Comparison of ENCODE assay signal across 8 cellular contexts in the genomic region with DNA sequence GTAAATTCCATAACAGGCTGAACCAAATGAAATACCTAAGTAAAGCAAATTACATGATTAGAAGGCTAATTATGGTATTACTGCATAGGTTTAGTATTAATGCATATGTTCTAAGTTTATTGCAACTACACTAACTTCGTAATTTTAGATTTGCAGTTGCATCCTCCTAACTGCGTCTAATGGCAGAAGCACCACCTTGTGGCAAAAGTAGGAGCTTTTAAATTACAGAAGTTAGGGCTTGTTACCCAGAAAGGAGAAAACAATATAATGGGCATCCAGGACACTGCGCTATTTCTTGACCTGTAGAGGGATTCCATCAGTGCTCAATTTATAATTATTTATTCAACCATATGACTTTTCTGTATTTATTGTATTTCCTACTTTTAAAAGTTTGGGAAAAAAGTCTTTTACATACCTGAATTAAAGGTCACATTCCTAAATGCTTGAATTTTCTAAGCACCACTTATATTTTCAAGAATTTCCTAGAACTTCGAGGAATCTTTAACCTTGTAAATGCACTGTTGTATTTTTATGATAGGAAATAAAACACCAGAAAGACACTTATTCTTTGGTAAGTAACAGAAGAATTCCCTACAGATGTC. TPM values are rescaled to one million over a fixed set of nuclear protein-coding genes. Genes with fewer than 3 reads are reported as not detected.
A peak's percentile ranks its signal among the peaks of the same experiment; 100 is the strongest.
DNase-seq lines count a peak whose midpoint lies in the region; ATAC-seq, FAIRE-seq and TF ChIP-seq lines count a peak whose summit lies in the region.

No MANE protein-coding gene starts in this region.

- ATAC-seq in GM19035 (IDR thresholded peaks at IDR 0.05; ENCODE audit: unreplicated experiment) (no peak), HG03457 (IDR thresholded peaks at IDR 0.05; ENCODE audit: unreplicated experiment) (no peak), HG03442 (IDR thresholded peaks at IDR 0.05; ENCODE audit: unreplicated experiment) (no peak)

- H3K4me1 ChIP-seq in A673 (ENCODE audit: insufficient read depth, low read length, poor library complexity, severe bottlenecking) = no peaks in the 10 kb centered on the region
- no peaks in the 10 kb centered on the region for H3K4me1 ChIP-seq in kidney (ENCODE audit: control insufficient read depth in 1 of 2, insufficient read depth in 1 of 2, low read depth in 1 of 2, low read length in 2 of 2)

- H3K36me3 ChIP-seq in A673 (ENCODE audit: insufficient read depth, low read length, poor library complexity, severe bottlenecking) (no peaks in the 10 kb centered on the region), WERI-Rb-1 (peaks cover 5% of the 10 kb centered on the region; the same call in 1 of the 2 replicates), kidney (ENCODE audit: control insufficient read depth in 1 of 2, insufficient read depth in 2 of 2, low read length in 2 of 2) (no peaks in the 10 kb centered on the region)

- no peaks in the 10 kb centered on the region for H3K9me3 ChIP-seq in A673 (ENCODE audit: low read depth, low read length, poor library complexity, severe bottlenecking)
- H3K9me3 ChIP-seq in WERI-Rb-1 (ENCODE audit: severe bottlenecking) = no peaks in the 10 kb centered on the region
- H3K9me3 ChIP-seq in kidney (ENCODE audit: control insufficient read depth in 1 of 2, low read length in 2 of 2) = no peaks in the 10 kb centered on the region

- TF ChIP-seq CTCF in A673 (conservative IDR thresholded peaks at IDR 0.05; ENCODE audit: low read depth, low read length) (peak; percentile 75), WERI-Rb-1 (IDR thresholded peaks at IDR 0.05; ENCODE audit: low read depth, low read length) (0 out of 2 replicates have a peak, but pooled peaks have one; percentile 29), kidney (IDR thresholded peaks at IDR 0.05; ENCODE audit: borderline replicate concordance, extremely low read depth, insufficient read depth) (peak; percentile 52)

- H3K27ac ChIP-seq in A673 (ENCODE audit: low read depth, low read length, poor library complexity, severe bottlenecking) = no peak overlapping the region
- H3K27ac ChIP-seq in WERI-Rb-1 = no peak overlapping the region
- H3K27ac ChIP-seq in kidney (ENCODE audit: low read depth in 2 of 2, low read length in 2 of 2) = no peak overlapping the region

- DNase-seq in A673 (ENCODE audit: low spot score) (peak; percentile 45), H4 (ENCODE audit: low spot score) (peak; percentile 13), WERI-Rb-1 (no peak), kidney (no peak), retina (no peak)

- intact Hi-C loops in A673 (cut with micrococcal nuclease; ENCODE audit: unreplicated experiment) (loop anchor here (2.0 to 5.0 kb wide), 3 partner anchors 89 to 495 kb away; no protein-coding TSS in a partner anchor), kidney (cut with DNase I) (loop anchor here (10.0 kb wide), 1 partner anchor 523 kb away; no protein-coding TSS in a partner anchor)

- no peak overlapping the region for H3K9ac ChIP-seq in kidney (ENCODE audit: low read length in 2 of 2)

- CTCF ChIA-PET in A673 (lab: Charles Lee) = interaction anchor here (0.9 to 1.5 kb wide), 4 partner anchors 92 to 522 kb away, joined by 3 to 19 read pairs (median 3); no protein-coding TSS in a partner anchor

- BruUV-seq in A673 (replicated peaks; lab: Mats Ljungman, UMichigan) = no TSS peak

- H3K27me3 ChIP-seq in A673 (replicated peaks; ENCODE audit: insufficient read depth, low read depth, low read length, poor library complexity) (no peaks in the 10 kb centered on the region), WERI-Rb-1 (ENCODE audit: insufficient read depth, low read depth, severe bottlenecking) (no peaks in the 10 kb centered on the region)

- FAIRE-seq in kidney (lab: Jason Lieb, UNC) = no peak

- POLR2A ChIA-PET in A673 (lab: Charles Lee; ENCODE audit: low non-redundant PET) = no interaction called here

- no peak overlapping the region for H3K4me3 ChIP-seq in A673 (ENCODE audit: low read depth, low read length, poor library complexity, severe bottlenecking)
- no peak overlapping the region for H3K4me3 ChIP-seq in WERI-Rb-1 (ENCODE audit: low read depth, low read length)
- no peak overlapping the region for H3K4me3 ChIP-seq in kidney (ENCODE audit: low read length in 2 of 2)

RNA-seq across cellular contexts. Expression of gene GPR83, which starts 16.3 kb away (rescaled TPM):
- 0.06 TPM in 1 of 2 replicates, not detected in the other for total RNA-seq in A673 (2021)
- 0.06 TPM in 1 of 2 replicates, not detected in the other for total RNA-seq in H4 (2014; rRNA removed; shearing (Covaris generic))
- 0.28 TPM for total RNA-seq in kidney
- polyA plus RNA-seq in kidney (ENCODE audit: insufficient read depth, low read depth, low replicate concordance) = not detected

Comparison
In these comparisons a context has a peak if more than half of its experiments do, and no peak if none do; other contexts are left out.
1. DNase-seq: peak in A673 (single experiment) and H4 (single experiment); none in WERI-Rb-1 (single experiment), kidney (single experiment) and retina (single experiment).
2. Peak in every context shown above with its lines, with median percentiles within 50 percentile points of each other: CTCF ChIP-seq.